In the genomic region with DNA sequence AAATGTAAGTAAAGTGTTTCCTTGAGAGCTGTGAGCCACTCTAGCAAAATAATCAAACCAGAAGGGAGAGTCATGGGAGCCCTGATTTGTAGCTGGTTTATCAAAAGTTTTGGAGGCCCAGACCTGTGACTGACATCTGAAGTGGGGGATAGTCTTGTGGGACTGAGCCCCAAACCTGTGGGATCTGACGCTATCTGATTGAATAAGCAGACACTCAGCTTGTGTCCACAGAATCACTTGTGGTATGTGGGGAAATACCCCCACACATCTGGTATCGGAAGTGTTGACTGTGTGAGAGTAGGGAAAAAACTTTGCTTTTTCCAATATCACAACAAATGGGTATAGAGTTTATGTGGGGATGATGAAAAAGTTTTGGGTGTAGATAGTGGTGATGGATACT, we compare ENCODE assay signal across 24 cellular contexts. TPM values are rescaled to one million over a fixed set of nuclear protein-coding genes. Genes with fewer than 3 reads are reported as not detected.
DNase-seq lines count a peak whose midpoint lies in the region; ATAC-seq, FAIRE-seq and TF ChIP-seq lines count a peak whose summit lies in the region.
"Had no signal": no experiment of that assay in that cellular context is flagged by ENCODE, and none has a peak within 500 bp of the region (broad histone marks: within the 10 kb centered on the region; RNA-seq: fewer than 3 reads in every experiment).

No MANE protein-coding gene starts in this region.

- H3K27ac Mint-ChIP-seq in activated CD8-positive, alpha-beta memory T cell treated with anti-CD3 and anti-CD28 coated beads, Interleukin-2, amount 10 ng/mL, durations not matched to agents 7 days and 5 days: no peak overlapping the region

- TF ChIP-seq RAD21 in K562 (CRISPR knock-in tag; conservative IDR thresholded peaks at IDR 0.05 in 1 of 2, IDR thresholded peaks at IDR 0.05 in 1 of 2): no peak

- TF ChIP-seq EP300 in K562 (IDR thresholded peaks at IDR 0.05; ENCODE audit: low read length): no peak

- no peaks in the 10 kb centered on the region for H4K20me1 ChIP-seq in K562 (replicated peaks; ENCODE audit: control insufficient read depth, insufficient read depth, low read length)
- H4K20me1 ChIP-seq: BLaER1 had no signal

- POLR2A ChIA-PET in K562 (lab: Yijun Ruan, JAX): no interaction called here

- H3K9me3 ChIP-seq in K562 (replicated peaks; ENCODE audit: control insufficient read depth, insufficient read depth, low read depth, low read length): no peaks in the 10 kb centered on the region
- H3K9me3 ChIP-seq: BLaER1, prostate gland, upper lobe of left lung had no signal

- H3K4me3 Mint-ChIP-seq in activated CD8-positive, alpha-beta memory T cell treated with anti-CD3 and anti-CD28 coated beads, Interleukin-2, amount 10 ng/mL, durations not matched to agents 7 days and 5 days: no peak overlapping the region

- no peak overlapping the region for H3K4me2 ChIP-seq in K562 (ENCODE audit: insufficient read depth, low read length)
- H3K4me2 ChIP-seq: BLaER1 had no signal

- no peak overlapping the region for H3K9ac ChIP-seq in K562 (ENCODE audit: insufficient read depth in 1 of 2, low read depth in 2 of 2, low read length in 2 of 2)
- H3K9ac ChIP-seq: BLaER1 had no signal

- no peaks in the 10 kb centered on the region for H3K9me1 ChIP-seq in K562 (ENCODE audit: control insufficient read depth, insufficient read depth, low read length)

- no peak overlapping the region for H3K27ac ChIP-seq in K562 (ENCODE audit: extremely low read depth, low read depth, low read length)
- H3K27ac ChIP-seq: BLaER1, prostate gland, SK-N-MC, upper lobe of left lung, VCaP had no signal

- no peak for ATAC-seq in activated CD8-positive, alpha-beta memory T cell treated with anti-CD3 and anti-CD28 coated beads, Interleukin-2, amount 10 ng/mL, durations not matched to agents 7 days and 5 days
- ATAC-seq in HG03565 (IDR thresholded peaks at IDR 0.05; ENCODE audit: unreplicated experiment): peak; percentile 49
- ATAC-seq in K562: no peak

- peaks cover 6% of the 10 kb centered on the region for H3K4me1 Mint-ChIP-seq in activated CD8-positive, alpha-beta memory T cell treated with anti-CD3 and anti-CD28 coated beads, Interleukin-2, amount 10 ng/mL, durations not matched to agents 7 days and 5 days

- no peak overlapping the region for H3K4me3 ChIP-seq in K562
- H3K4me3 ChIP-seq: BLaER1, prostate gland, SK-N-MC, upper lobe of left lung had no signal

- CTCF ChIA-PET in activated CD8-positive, alpha-beta memory T cell treated with anti-CD3 and anti-CD28 coated beads, Interleukin-2, amount 10 ng/mL, durations not matched to agents 7 days and 5 days (lab: Charles Lee): no interaction called here
- CTCF ChIA-PET in K562 (lab: Yijun Ruan, JAX; ENCODE audit: low intra/inter-chr PET ratio): no interaction called here

- no peak for TF ChIP-seq CTCF in K562 (IDR thresholded peaks at IDR 0.05 in 2 of 3, conservative IDR thresholded peaks at IDR 0.05 in 1 of 3; ENCODE audit: insufficient read depth in 2 of 3, low read depth in 1 of 3, low read length in 3 of 3)

- no peaks in the 10 kb centered on the region; a peak in 1 of 5 replicates for H3K4me1 ChIP-seq in K562 (replicated peaks in 1 of 2; ENCODE audit: control insufficient read depth in 2 of 2, insufficient read depth in 2 of 2, low read length in 2 of 2)
- H3K4me1 ChIP-seq: BLaER1, prostate gland, upper lobe of left lung had no signal

- BruUV-seq in K562 (replicated peaks; lab: Mats Ljungman, UMichigan): no TSS peak

- in situ Hi-C loops in K562 (cut with MboI): no loop called here

- H3K9me3 Mint-ChIP-seq in activated CD8-positive, alpha-beta memory T cell treated with anti-CD3 and anti-CD28 coated beads, Interleukin-2, amount 10 ng/mL, durations not matched to agents 7 days and 5 days (ENCODE audit: low read depth): no peaks in the 10 kb centered on the region

- no peaks in the 10 kb centered on the region for H3K27me3 ChIP-seq in K562 (ENCODE audit: control insufficient read depth in 2 of 2, insufficient read depth in 2 of 2, low read length in 2 of 2)
- H3K27me3 ChIP-seq: BLaER1, upper lobe of left lung had no signal

- peak; percentile 38 for DNase-seq in activated CD8-positive, alpha-beta memory T cell treated with anti-CD3 and anti-CD28 coated beads, Interleukin-2, amount 10 ng/mL, durations not matched to agents 7 days and 5 days
- DNase-seq in activated CD8-positive, alpha-beta memory T cell treated with anti-CD3 and anti-CD28 coated beads for 24 hours: no peak
- DNase-seq in GM12891 (ENCODE audit: insufficient read length, low spot score): no peak
- no peak for DNase-seq in K562 (ENCODE audit: extremely low read depth in 1 of 4, low spot score in 3 of 4)
- no peak for DNase-seq in HUDEP-2 (lab: John Stamatoyannopoulos, UW; ENCODE audit: unreplicated experiment in 76 of 76)
- no peak for DNase-seq in frontal cortex (ENCODE audit: low spot score in 2 of 2)
- DNase-seq in SIG-M5 (lab: John Stamatoyannopoulos, UW): no peak
- DNase-seq: ACHN, activated gamma-delta T cell, aorta, caudate nucleus, COR-L47, dermis blood vessel endothelial cell, DND-41, NCI-H146, NCI-H2171, NCI-H526 treated with DMSO at 0.1 percent for 48 hours, RPMI8226, upper lobe of left lung had no signal

- FAIRE-seq in GM12891 (lab: Jason Lieb, UNC) (peak; percentile 55), K562 (lab: Jason Lieb, UNC) (no peak), frontal cortex (lab: Jason Lieb, UNC) (no peak)

- 22% methylated on average over 1 of the region's 2 CpGs for WGBS in K562 (ENCODE audit: insufficient coverage, low coverage, missing lambda C conversion rate)

- no peaks in the 10 kb centered on the region for H3K27me3 Mint-ChIP-seq in activated CD8-positive, alpha-beta memory T cell treated with anti-CD3 and anti-CD28 coated beads, Interleukin-2, amount 10 ng/mL, durations not matched to agents 7 days and 5 days

- H3K36me3 ChIP-seq in K562 (ENCODE audit: control insufficient read depth, insufficient read depth, low read length): no peaks in the 10 kb centered on the region
- H3K36me3 ChIP-seq: BLaER1, prostate gland, upper lobe of left lung had no signal

- H3K36me3 Mint-ChIP-seq in activated CD8-positive, alpha-beta memory T cell treated with anti-CD3 and anti-CD28 coated beads, Interleukin-2, amount 10 ng/mL, durations not matched to agents 7 days and 5 days: no peaks in the 10 kb centered on the region

- TF ChIP-seq POLR2A in GM12891 (IDR thresholded peaks at IDR 0.05; ENCODE audit: low read depth, low read length) (no peak), K562 (conservative IDR thresholded peaks at IDR 0.05) (no peak)

- H2AFZ ChIP-seq in K562 (ENCODE audit: low read depth, low read length): no peak overlapping the region

- intact Hi-C loops in K562 (cut with micrococcal nuclease): no loop called here

- no peaks in the 10 kb centered on the region for H3K79me2 ChIP-seq in K562 (ENCODE audit: control insufficient read depth, insufficient read depth, low read length)

TF ChIP-seq in GM12891, 5 proteins besides CTCF, POLR2A, EP300 and RAD21:
- TF ChIP-seq PAX5 (IDR thresholded peaks at IDR 0.05; ENCODE audit: insufficient read depth, low read length, severe bottlenecking) (no peak), POLR2AphosphoS5 (IDR thresholded peaks at IDR 0.05; ENCODE audit: low read depth, low read length) (no peak), POU2F2 (IDR thresholded peaks at IDR 0.05; ENCODE audit: low read depth, low read length) (no peak), TAF1 (IDR thresholded peaks at IDR 0.05; ENCODE audit: low read depth, low read length) (no peak), SPI1 (IDR thresholded peaks at IDR 0.05; ENCODE audit: low read depth, low read length) (no peak)

TF ChIP-seq in K562, 482 proteins besides CTCF, POLR2A, EP300 and RAD21:
- peak; percentile 34; the same call in 1 of the 2 replicates for TF ChIP-seq CBFA2T3 (IDR thresholded peaks at IDR 0.05)
- TF ChIP-seq PTTG1 (tag; IDR thresholded peaks at IDR 0.05; ENCODE audit: low read depth): no peak

RNA-seq across cellular contexts. Expression of a gene that starts 35.4 kb away (rescaled TPM):
- total RNA-seq in activated CD8-positive, alpha-beta memory T cell treated with anti-CD3 and anti-CD28 coated beads, Interleukin-2, amount 10 ng/mL, durations not matched to agents 7 days and 5 days: 1 to 10 TPM; 8.2 to 9.9 TPM
- 17.7 TPM for polyA plus RNA-seq in GM12891 (2012; ENCODE audit: low read depth, missing spikeins)
- 2.9 and 6.6 TPM in 2 replicates for total RNA-seq in K562 (2011; cell fraction: chromatin; rRNA removed; ENCODE audit: low replicate concordance)
- 3.3 and 3.4 TPM in 2 replicates for total RNA-seq in K562 (2011; cell fraction: nucleolus; rRNA removed)
- 4.3 and 5.0 TPM in 2 replicates for total RNA-seq in K562 (2011; cell fraction: nucleoplasm; rRNA removed)
- total RNA-seq in K562 (2014; rRNA removed) (15.6 and 17.6 TPM in 2 replicates), K562 (2014; rRNA removed; fragmentation: Illumina TruSeq; extraction: Trizol) (24.6 and 27.0 TPM in 2 replicates), K562 (2015; rRNA removed; fragmentation: Illumina TruSeq; extraction: Trizol) (24.7 and 29.3 TPM in 2 replicates), K562 (2021) (18.4 and 19.1 TPM in 2 replicates), frontal cortex (22.8 TPM)
- polyA plus RNA-seq in K562 (2011; rRNA removed) (26.2 and 29.8 TPM in 2 replicates), K562 (2014; fragmentation: Illumina TruSeq; extraction: Trizol) (25.6 and 28.9 TPM in 2 replicates), K562 (2014; fragmentation: Nextera tagmentation; extraction: Ambion mirVana) (10 to 100 TPM; 53.2 to 59.1 TPM), K562 (2014; rRNA removed) (28.6 and 29.6 TPM in 2 replicates)
- polyA plus RNA-seq in K562 (2011; cell fraction: cytosol; rRNA removed): 6.1 and 13.5 TPM in 2 replicates
- polyA plus RNA-seq in K562 (2011; cell fraction: nucleus; rRNA removed): 3.5 and 8.6 TPM in 2 replicates
- polyA plus RNA-seq in K562 (2012): 18.2 and 25.7 TPM in 2 replicates
- 14.4 and 17.9 TPM in 2 replicates for polyA minus RNA-seq in K562 (2011; rRNA and poly(A)+ RNA removed)
- 3.1 and 4.1 TPM in 2 replicates for polyA minus RNA-seq in K562 (2011; cell fraction: cytosol; rRNA and poly(A)+ RNA removed)
- polyA minus RNA-seq in K562 (2011; cell fraction: nucleus; rRNA and poly(A)+ RNA removed): 1.6 and 3.8 TPM in 2 replicates
